In the genomic region with DNA sequence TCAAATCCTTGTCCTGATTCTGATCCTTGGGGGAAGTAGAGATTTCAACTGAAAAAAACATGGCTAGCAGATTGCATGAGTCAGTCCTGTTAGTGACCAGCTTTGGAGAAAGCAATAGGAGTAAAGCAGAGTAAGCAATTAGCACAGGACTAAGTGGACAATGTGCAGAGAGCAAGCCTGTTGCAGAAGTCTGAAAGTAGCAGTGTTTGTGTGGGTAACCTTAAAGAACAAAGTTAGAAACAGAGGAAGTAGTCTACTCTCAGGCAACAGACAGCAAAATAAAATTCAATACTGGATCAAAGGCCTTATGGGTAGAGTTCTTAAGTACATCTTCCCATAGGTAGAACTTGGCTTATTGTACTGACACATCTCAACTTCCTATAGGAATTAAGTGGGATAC, we compare ENCODE assay signal across 12 cellular contexts.
"Had no signal": no experiment of that assay in that cellular context is flagged by ENCODE, and none has a peak within 500 bp of the region (broad histone marks: within the 10 kb centered on the region; RNA-seq: fewer than 3 reads in every experiment).

No MANE protein-coding gene starts in this region.

- ATAC-seq: effector memory CD8-positive, alpha-beta T cell; heart left ventricle; psoas muscle had no signal

- H3K27ac ChIP-seq: heart left ventricle, psoas muscle, right atrium auricular region had no signal

- H3K27me3 ChIP-seq: heart left ventricle, right atrium auricular region had no signal

- H3K9me3 ChIP-seq: heart left ventricle, psoas muscle, right atrium auricular region had no signal

- H3K4me3 ChIP-seq: heart left ventricle, psoas muscle, right atrium auricular region had no signal

- H3K4me1 ChIP-seq: heart left ventricle, psoas muscle, right atrium auricular region had no signal

- DNase-seq: effector memory CD8-positive, alpha-beta T cell; foreskin melanocyte; heart left ventricle; hippocampal formation; mesendoderm; naive B cell; psoas muscle; small intestine; stimulated activated CD4-positive, alpha-beta T cell treated with anti-CD3 and anti-CD28 coated beads, Interleukin-2, amount 100 ng/mL, for 48 hours; stimulated activated naive CD4-positive, alpha-beta T cell treated with Interleukin-2 at 50 U/mL for 16 hours; trophoblast cell had no signal

- H3K36me3 ChIP-seq: heart left ventricle, right atrium auricular region had no signal
